In the genomic region with DNA sequence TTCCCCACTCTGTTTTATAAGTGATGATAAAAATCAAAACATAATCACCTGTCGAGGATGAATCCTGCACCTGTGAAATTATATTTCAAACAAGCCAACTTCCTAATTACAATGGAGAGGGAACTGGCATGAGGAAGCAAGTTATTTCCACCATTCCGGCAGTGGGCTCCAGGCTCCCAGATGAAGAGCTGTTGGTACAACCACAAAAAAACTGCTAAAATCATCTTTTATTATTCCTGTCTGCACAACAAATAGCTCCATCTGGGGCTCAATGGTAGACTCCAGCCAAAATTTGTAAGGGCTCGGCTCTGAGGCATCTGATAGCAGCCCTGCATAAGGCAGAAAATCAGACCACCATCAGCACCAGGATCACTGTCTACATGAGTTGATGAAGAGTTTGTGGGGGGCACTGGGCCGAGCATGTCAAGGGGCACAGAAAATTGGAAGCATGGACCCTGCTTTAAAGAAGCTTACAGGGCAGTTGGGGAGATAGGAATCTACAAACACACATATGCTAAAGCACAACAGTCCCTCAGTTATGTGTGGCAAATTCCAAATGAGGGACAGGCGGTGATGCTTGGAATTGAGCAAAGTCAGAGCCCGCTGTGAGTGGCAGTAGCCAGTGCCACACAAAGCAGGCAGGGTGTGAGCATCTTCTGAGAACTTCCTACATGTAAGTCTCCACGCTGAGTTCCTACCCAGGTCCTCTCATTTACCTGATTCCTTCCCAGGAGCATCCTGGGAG, we compare ENCODE assay signal across 15 cellular contexts.
DNase-seq lines count a peak whose midpoint lies in the region; ATAC-seq and TF ChIP-seq lines count a peak whose summit lies in the region.
"Had no signal": no experiment of that assay in that cellular context is flagged by ENCODE, and none has a peak within 500 bp of the region (broad histone marks: within the 10 kb centered on the region; RNA-seq: fewer than 3 reads in every experiment).

No MANE protein-coding gene starts in this region.

- H3K27ac ChIP-seq in esophagus muscularis mucosa (replicated peaks in 1 of 4) (no peak overlapping the region), brain microvascular endothelial cell (no peak overlapping the region)

- intact Hi-C loops in Right ventricle myocardium inferior (cut with DNase I) (no loop called here), cardiac septum (cut with DNase I) (no loop called here), esophagus muscularis mucosa (cut with DNase I) (no loop called here)

- no peak for TF ChIP-seq CTCF in nephron progenitor cell (IDR thresholded peaks at IDR 0.05)
- no peak for TF ChIP-seq CTCF in esophagus muscularis mucosa (IDR thresholded peaks at IDR 0.05)
- TF ChIP-seq CTCF in brain microvascular endothelial cell (IDR thresholded peaks at IDR 0.05; ENCODE audit: low read depth, low read length, missing control alignments), result no peak

- DNase-seq in Right ventricle myocardium inferior (ENCODE audit: missing footprints) (no peak), cardiac septum (ENCODE audit: low spot score) (no peak), cerebellar cortex (ENCODE audit: low spot score) (peak; percentile 88), nephron progenitor cell (no peak), SKM-1 treated with dmso at 0.1 percent for 144 hours (lab: John Stamatoyannopoulos, UW; ENCODE audit: unreplicated experiment) (no peak), esophagus muscularis mucosa (ENCODE audit: extremely low spot score) (no peak), brain microvascular endothelial cell (no peak)
- DNase-seq in activated naive CD4-positive, alpha-beta T cell treated with anti-CD3 and anti-CD28 coated beads, Interleukin-2, amount 10 ng/mL, durations not matched to agents 7 days and 5 days, result no peak
- DNase-seq: 8988T, H9, Karpas-422, NCI-H146, NCI-H2029 treated with DMSO at 0.1 percent for 48 hours had no signal

- peaks cover 67% of the 10 kb centered on the region for H3K9me3 Mint-ChIP-seq in nephron progenitor cell
- peaks cover 4% of the 10 kb centered on the region for H3K9me3 Mint-ChIP-seq in activated naive CD4-positive, alpha-beta T cell treated with anti-CD3 and anti-CD28 coated beads, Interleukin-2, amount 10 ng/mL, durations not matched to agents 7 days and 5 days

- peaks cover 0 to 6% (median 3%) of the 10 kb centered on the region in 4 donors for H3K4me1 ChIP-seq in esophagus muscularis mucosa

- H3K4me3 Mint-ChIP-seq in nephron progenitor cell, result no peak overlapping the region
- no peak overlapping the region for H3K4me3 Mint-ChIP-seq in activated naive CD4-positive, alpha-beta T cell treated with anti-CD3 and anti-CD28 coated beads, Interleukin-2, amount 10 ng/mL, durations not matched to agents 7 days and 5 days
- H3K4me3 Mint-ChIP-seq: H9 had no signal

- CTCF ChIA-PET in activated naive CD4-positive, alpha-beta T cell treated with anti-CD3 and anti-CD28 coated beads, Interleukin-2, amount 10 ng/mL, durations not matched to agents 7 days and 5 days (lab: Charles Lee), result no interaction called here

- no peak for TF ChIP-seq EP300 in esophagus muscularis mucosa (IDR thresholded peaks at IDR 0.05)

- H3K27me3 ChIP-seq in esophagus muscularis mucosa, result no peaks in the 10 kb centered on the region
- H3K27me3 ChIP-seq in brain microvascular endothelial cell (replicated peaks), result no peaks in the 10 kb centered on the region

- WGBS in esophagus muscularis mucosa, result 83% methylated on average over 6 of the region's 7 CpGs

- H3K36me3 ChIP-seq in esophagus muscularis mucosa, result no peaks in the 10 kb centered on the region
- H3K36me3 ChIP-seq in brain microvascular endothelial cell (replicated peaks), result no peaks in the 10 kb centered on the region

- ATAC-seq in Right ventricle myocardium inferior, result peak; percentile 34
- ATAC-seq: Panc1 had no signal

- H3K9me3 ChIP-seq in esophagus muscularis mucosa, result peaks cover 0 to 14% (median 7%) of the 10 kb centered on the region in 4 donors

- H3K4me3 ChIP-seq in esophagus muscularis mucosa, result no peak overlapping the region
- no peak overlapping the region for H3K4me3 ChIP-seq in brain microvascular endothelial cell (ENCODE audit: low read depth, low read length)

- TF ChIP-seq POLR2A in esophagus muscularis mucosa (IDR thresholded peaks at IDR 0.05; ENCODE audit: low read depth), result no peak

- peaks cover 40% of the 10 kb centered on the region for H3K4me1 Mint-ChIP-seq in nephron progenitor cell
- no peaks in the 10 kb centered on the region for H3K4me1 Mint-ChIP-seq in activated naive CD4-positive, alpha-beta T cell treated with anti-CD3 and anti-CD28 coated beads, Interleukin-2, amount 10 ng/mL, durations not matched to agents 7 days and 5 days

- peak overlapping the region; percentile 21 for H3K27ac Mint-ChIP-seq in nephron progenitor cell
- H3K27ac Mint-ChIP-seq in activated naive CD4-positive, alpha-beta T cell treated with anti-CD3 and anti-CD28 coated beads, Interleukin-2, amount 10 ng/mL, durations not matched to agents 7 days and 5 days, result no peak overlapping the region
- H3K27ac Mint-ChIP-seq: H9 had no signal

- no peaks in the 10 kb centered on the region for H3K27me3 Mint-ChIP-seq in nephron progenitor cell (ENCODE audit: low read depth, poor library complexity)
- H3K27me3 Mint-ChIP-seq in activated naive CD4-positive, alpha-beta T cell treated with anti-CD3 and anti-CD28 coated beads, Interleukin-2, amount 10 ng/mL, durations not matched to agents 7 days and 5 days, result peaks cover 4% of the 10 kb centered on the region
- H3K27me3 Mint-ChIP-seq: IgD-negative memory B cell had no signal

- H3K36me3 Mint-ChIP-seq in nephron progenitor cell (ENCODE audit: low read depth), result peaks cover 85% of the 10 kb centered on the region
- H3K36me3 Mint-ChIP-seq in activated naive CD4-positive, alpha-beta T cell treated with anti-CD3 and anti-CD28 coated beads, Interleukin-2, amount 10 ng/mL, durations not matched to agents 7 days and 5 days, result peaks cover 1% of the 10 kb centered on the region

- in situ Hi-C loops in brain microvascular endothelial cell (cut with HindIII; ENCODE audit: low pct_ligation_motif_present, low sequenced_read_pairs), result no loop called here
